In genomic region chr1:27539901-27540861, GRCh38 we compare ENCODE assay signal across 2 cellular contexts.
TF ChIP-seq lines count a peak whose summit lies in the region.

No MANE protein-coding gene starts in this region.

TF ChIP-seq in A549, 52 proteins besides CTCF, POLR2A, EP300 and RAD21 (continued from another document):
- TF ChIP-seq SREBF2 (IDR thresholded peaks at IDR 0.05) (no peak), EHF (CRISPR knock-in tag; IDR thresholded peaks at IDR 0.05) (peak; percentile 74; the same call in 1 of the 2 replicates), ZSCAN20 (CRISPR knock-in tag; IDR thresholded peaks at IDR 0.05) (no peak), FOSB (CRISPR knock-in tag; IDR thresholded peaks at IDR 0.05) (no peak), ZFP36 (IDR thresholded peaks at IDR 0.05; ENCODE audit: borderline replicate concordance, partially characterized antibody) (peak; percentile 61), HDAC2 (IDR thresholded peaks at IDR 0.05) (no peak), CEBPB (IDR thresholded peaks at IDR 0.05) (peak in 1 of 2 experiments; percentile 54; a peak in 1 of 4 replicates), TP53 (CRISPR knock-in tag; IDR thresholded peaks at IDR 0.05) (0 out of 2 replicates have a peak, but pooled peaks have one; percentile 8), HEYL (CRISPR knock-in tag; IDR thresholded peaks at IDR 0.05) (no peak), ELK1 (IDR thresholded peaks at IDR 0.05; ENCODE audit: low read depth, low read length) (no peak), HOXB13 (CRISPR knock-in tag; IDR thresholded peaks at IDR 0.05; ENCODE audit: low read depth) (no peak), MAZ (IDR thresholded peaks at IDR 0.05; ENCODE audit: borderline replicate concordance, low read depth, low read length) (no peak), JUN (IDR thresholded peaks at IDR 0.05) (peak; percentile 61 to 76; a peak in 4 of 5 replicates), FOXS1 (CRISPR knock-in tag; IDR thresholded peaks at IDR 0.05) (no peak), CHD2 (IDR thresholded peaks at IDR 0.05; ENCODE audit: low read length, partially characterized antibody) (peak; percentile 32), MAFK (IDR thresholded peaks at IDR 0.05; ENCODE audit: partially characterized antibody) (no peak), FOSL2 (IDR thresholded peaks at IDR 0.05) (peak; percentile 74), FOSL2 (CRISPR knock-in tag; IDR thresholded peaks at IDR 0.05) (peak; percentile 92), ZNF302 (CRISPR knock-in tag; IDR thresholded peaks at IDR 0.05) (0 out of 2 replicates have a peak, but pooled peaks have one; percentile 41), JUNB (IDR thresholded peaks at IDR 0.05) (peak; percentile 82), BHLHE40 (IDR thresholded peaks at IDR 0.05; ENCODE audit: low read depth, low read length) (no peak), TFCP2L1 (CRISPR knock-in tag; IDR thresholded peaks at IDR 0.05) (no peak), ATOH8 (CRISPR knock-in tag; IDR thresholded peaks at IDR 0.05; ENCODE audit: low read depth) (peak; percentile 71; the same call in 1 of the 2 replicates)
TF ChIP-seq in A549: peak in this region for 15.

TF ChIP-seq in K562, 482 proteins besides CTCF, POLR2A, EP300 and RAD21 (continued from another document):
- TF ChIP-seq ZNF436 (CRISPR knock-in tag; IDR thresholded peaks at IDR 0.05) (no peak), MIER1 (IDR thresholded peaks at IDR 0.05; ENCODE audit: low read depth) (no peak), TCF7L2 (IDR thresholded peaks at IDR 0.05; ENCODE audit: low read depth, low read length) (no peak), ZNF444 (CRISPR knock-in tag; IDR thresholded peaks at IDR 0.05) (no peak), PHF21A (IDR thresholded peaks at IDR 0.05; ENCODE audit: borderline replicate concordance, low read depth) (no peak)
TF ChIP-seq in K562: peak in this region for 3.
